In genomic region chr11:94128746-94129504, GRCh38 we compare ENCODE assay signal across 8 cellular contexts. TPM values are rescaled to one million over a fixed set of nuclear protein-coding genes. Genes with fewer than 3 reads are reported as not detected.
DNase-seq lines count a peak whose midpoint lies in the region; ATAC-seq, FAIRE-seq and TF ChIP-seq lines count a peak whose summit lies in the region.

Gene PANX1 (plus strand): TSS chr11:94128841. CDS start chr11:94129313, 472 bp downstream.

- H3K27ac ChIP-seq in ACC112 (ENCODE audit: low read depth, low read length) (peak within 1 kb of the TSS; percentile 92), WERI-Rb-1 (peak within 1 kb of the TSS; percentile 94)

- H3K4me3 ChIP-seq in ACC112 (ENCODE audit: low read depth, low read length) (peak within 1 kb of the TSS; percentile 81), WERI-Rb-1 (ENCODE audit: low read depth, low read length) (peak within 1 kb of the TSS; percentile 97), bronchial epithelial cell (ENCODE audit: low read depth, low read length) (peak within 1 kb of the TSS; percentile 69)

- TF ChIP-seq CTCF in WERI-Rb-1 (IDR thresholded peaks at IDR 0.05; ENCODE audit: low read depth, low read length) (no peak), bronchial epithelial cell (IDR thresholded peaks at IDR 0.05; ENCODE audit: insufficient read depth, low read length, severe bottlenecking) (no peak)

- FAIRE-seq in bronchial epithelial cell (lab: Jason Lieb, UNC), result no peak

- H3K79me2 ChIP-seq in ACC112 (ENCODE audit: control insufficient read depth, insufficient read depth, low read length, unreplicated experiment), result peaks cover 65% of the 10 kb centered on the region

- peaks cover 3% of the 10 kb centered on the region for H3K9me3 ChIP-seq in WERI-Rb-1 (ENCODE audit: severe bottlenecking)

- H3K36me3 ChIP-seq in ACC112 (ENCODE audit: insufficient read depth, low read length) (no peaks in the 10 kb centered on the region), WERI-Rb-1 (no peaks in the 10 kb centered on the region; the same call in 1 of the 2 replicates), bronchial epithelial cell (ENCODE audit: control insufficient read depth, insufficient read depth, low read length) (no peaks in the 10 kb centered on the region)

- DNase-seq in NCI-H2171 (lab: John Stamatoyannopoulos, UW) (peak; percentile 82), WERI-Rb-1 (peak; percentile 87), bronchial epithelial cell (ENCODE audit: low read depth) (peak; percentile 84), iris pigment epithelial cell (ENCODE audit: low read depth) (peak; percentile 93)
- DNase-seq in stimulated activated CD4-positive, alpha-beta T cell treated with anti-CD3 and anti-CD28 coated beads, Interleukin-12 subunit alpha, Interleukin-12 subunit beta, amount 100 ng/mL, for 4 hours, result peak; percentile 68

- peak within 1 kb of the TSS; percentile 71 for H2AFZ ChIP-seq in ACC112 (ENCODE audit: low read length, unreplicated experiment)

- ATAC-seq in GM18867 (IDR thresholded peaks at IDR 0.05; ENCODE audit: unreplicated experiment), result peak; percentile 88
- peak; percentile 78 for ATAC-seq in HG03095 (IDR thresholded peaks at IDR 0.05; ENCODE audit: unreplicated experiment)

- H3K4me1 ChIP-seq in ACC112 (ENCODE audit: control insufficient read depth, insufficient read depth, low read length, unreplicated experiment), result peaks cover 35% of the 10 kb centered on the region

- H3K27me3 ChIP-seq in ACC112 (ENCODE audit: insufficient read depth, low read length) (no peaks in the 10 kb centered on the region), WERI-Rb-1 (ENCODE audit: insufficient read depth, low read depth, severe bottlenecking) (no peaks in the 10 kb centered on the region), bronchial epithelial cell (ENCODE audit: control insufficient read depth, insufficient read depth, low read length) (no peaks in the 10 kb centered on the region)

RNA-seq across cellular contexts. Expression of gene PANX1, which starts in this region (rescaled TPM):
- total RNA-seq in bronchial epithelial cell, result 44.8 and 60.3 TPM in 2 replicates

Comparison
In these comparisons a context has a peak if more than half of its experiments do, and no peak if none do; other contexts are left out.
1. Peak in every context shown above with its lines: DNase-seq, ATAC-seq, H3K4me3 ChIP-seq and H3K27ac ChIP-seq.